ENCODE assay signal across 29 cellular contexts in the genomic region with DNA sequence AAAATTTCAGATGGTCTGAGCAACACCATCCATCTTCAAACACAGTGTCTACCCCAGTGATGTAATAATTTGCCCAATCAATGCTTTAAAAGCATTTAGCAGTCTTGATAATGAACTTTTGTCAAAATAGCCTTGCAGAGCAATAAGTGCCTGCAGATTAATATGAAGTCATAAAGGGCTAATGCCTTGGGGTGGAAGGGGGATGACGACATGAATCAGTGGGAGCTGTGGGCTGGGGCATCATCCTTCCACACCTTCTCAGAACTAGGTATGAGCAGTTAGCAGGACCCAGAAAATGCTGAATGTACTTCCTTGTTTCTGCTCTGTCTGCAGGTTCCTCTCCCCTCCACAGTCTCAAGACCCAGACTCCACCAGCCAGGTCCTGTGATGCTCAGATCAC.
"Had no signal": no experiment of that assay in that cellular context is flagged by ENCODE, and none has a peak within 500 bp of the region (broad histone marks: within the 10 kb centered on the region; RNA-seq: fewer than 3 reads in every experiment).

No MANE protein-coding gene starts in this region.

- H3K4me3 ChIP-seq: colonic mucosa, coronary artery, dorsolateral prefrontal cortex, esophagus muscularis mucosa, esophagus squamous epithelium, gastrocnemius medialis, gastroesophageal sphincter, heart left ventricle, heart right ventricle had no signal

- FAIRE-seq: colon, endometrium, endothelial cell of umbilical vein, frontal cortex had no signal

- H3K4me1 ChIP-seq: colonic mucosa, esophagus muscularis mucosa, foreskin keratinocyte, gastroesophageal sphincter, heart left ventricle, heart right ventricle had no signal

- H3K36me3 ChIP-seq: colonic mucosa, esophagus muscularis mucosa, esophagus squamous epithelium, gastrocnemius medialis, gastroesophageal sphincter, heart left ventricle, heart right ventricle had no signal

- H3K9me3 ChIP-seq: colonic mucosa, esophagus muscularis mucosa, esophagus squamous epithelium, gastrocnemius medialis, gastroesophageal sphincter, heart left ventricle, heart right ventricle had no signal

- H3K4me3 Mint-ChIP-seq: dendritic cell treated with granulocyte-macrophage colony-stimulating factor and Interleukin-4, amounts not matched to agents 40 ng/mL and 50 ng/mL, for 4 days; effector memory CD8-positive, alpha-beta T cell; endodermal cell had no signal

- H3K27ac ChIP-seq: colonic mucosa, coronary artery, dorsolateral prefrontal cortex, epithelial cell of prostate, esophagus muscularis mucosa, esophagus squamous epithelium, foreskin keratinocyte, gastrocnemius medialis, gastroesophageal sphincter, heart left ventricle, heart right ventricle had no signal

- DNase-seq: colonic mucosa; cortex of kidney; dermis blood vessel endothelial cell; dorsolateral prefrontal cortex; effector CD4-positive, alpha-beta T cell; effector CD8-positive, alpha-beta T cell; effector memory CD4-positive, alpha-beta T cell; effector memory CD8-positive, alpha-beta T cell; endodermal cell; erythroblast; esophagus squamous epithelium; foreskin fibroblast; foreskin keratinocyte; foreskin melanocyte; gastrocnemius medialis; glutamatergic neuron; head of caudate nucleus; heart left ventricle; heart right ventricle had no signal

- H3K27ac Mint-ChIP-seq: dendritic cell treated with granulocyte-macrophage colony-stimulating factor and Interleukin-4, amounts not matched to agents 40 ng/mL and 50 ng/mL, for 4 days; effector memory CD8-positive, alpha-beta T cell; endodermal cell had no signal

- ATAC-seq: effector memory CD8-positive, alpha-beta T cell; esophagus mucosa; foreskin keratinocyte; gastrocnemius medialis; gastroesophageal sphincter; heart left ventricle; heart right ventricle had no signal

- H3K27me3 ChIP-seq: colonic mucosa, esophagus squamous epithelium, foreskin keratinocyte, gastrocnemius medialis, gastroesophageal sphincter had no signal

- H3K9me3 Mint-ChIP-seq: dendritic cell treated with granulocyte-macrophage colony-stimulating factor and Interleukin-4, amounts not matched to agents 40 ng/mL and 50 ng/mL, for 4 days; effector memory CD8-positive, alpha-beta T cell; endodermal cell had no signal
